ENCODE assay signal across 20 cellular contexts in the genomic region with DNA sequence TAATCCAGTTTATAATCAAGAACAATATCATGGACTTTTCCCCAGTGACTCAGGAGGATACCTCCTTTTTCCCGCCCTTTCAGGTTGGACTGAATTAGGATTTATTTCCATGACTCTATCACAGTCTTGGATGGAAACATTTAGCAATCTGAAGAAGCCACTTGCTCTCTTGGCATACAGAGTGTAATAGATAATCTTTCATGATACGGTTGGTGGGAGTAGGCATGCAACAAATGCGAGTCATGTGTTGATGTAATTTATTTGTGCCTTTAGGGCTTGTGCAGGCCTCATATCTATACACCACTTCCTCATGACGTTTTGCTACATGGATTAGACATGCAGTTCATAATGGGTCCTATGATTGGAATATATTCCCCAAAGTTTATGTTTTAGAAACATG. TPM values are rescaled to one million over a fixed set of nuclear protein-coding genes. Genes with fewer than 3 reads are reported as not detected.
A peak's percentile ranks its signal among the peaks of the same experiment; 100 is the strongest.
DNase-seq lines count a peak whose midpoint lies in the region; ATAC-seq and TF ChIP-seq lines count a peak whose summit lies in the region.
"Had no signal": no experiment of that assay in that cellular context is flagged by ENCODE, and none has a peak within 500 bp of the region (broad histone marks: within the 10 kb centered on the region; RNA-seq: fewer than 3 reads in every experiment).

No MANE protein-coding gene starts in this region.

- H3K4me3 Mint-ChIP-seq in stimulated activated naive CD8-positive, alpha-beta T cell treated with anti-CD3 and anti-CD28 coated beads, Interleukin-15, amount 100 ng/mL, for 72 hours, result no peak overlapping the region
- H3K4me3 Mint-ChIP-seq in stimulated activated naive CD8-positive, alpha-beta T cell treated with anti-CD3 and anti-CD28 coated beads, Interleukin-15, Interleukin-2, amounts not matched to agents 100 ng/mL and 50 ng/mL, for 24 hours, result peak overlapping the region; percentile 15
- H3K4me3 Mint-ChIP-seq: activated CD4-positive, alpha-beta memory T cell treated with anti-CD3 and anti-CD28 coated beads, Interleukin-2, amount 10 ng/mL, durations not matched to agents 7 days and 5 days had no signal

- no peaks in the 10 kb centered on the region for H3K9me3 ChIP-seq in RWPE2 (ENCODE audit: severe bottlenecking)
- H3K9me3 ChIP-seq: BE2C had no signal

- H3K4me1 ChIP-seq in RWPE2 (ENCODE audit: insufficient read depth, poor library complexity, severe bottlenecking), result peaks cover 11% of the 10 kb centered on the region

- H3K27me3 Mint-ChIP-seq in stimulated activated naive CD8-positive, alpha-beta T cell treated with anti-CD3 and anti-CD28 coated beads, Interleukin-15, amount 100 ng/mL, for 72 hours, result no peaks in the 10 kb centered on the region
- peaks cover 22% of the 10 kb centered on the region for H3K27me3 Mint-ChIP-seq in stimulated activated naive CD8-positive, alpha-beta T cell treated with anti-CD3 and anti-CD28 coated beads, Interleukin-15, Interleukin-2, amounts not matched to agents 100 ng/mL and 50 ng/mL, for 24 hours
- H3K27me3 Mint-ChIP-seq: progenitor cell of endocrine pancreas had no signal

- H3K36me3 ChIP-seq in RWPE2 (ENCODE audit: low read depth), result no peaks in the 10 kb centered on the region
- H3K36me3 ChIP-seq: BE2C, heart left ventricle had no signal

- intact Hi-C loops in cardiac septum (cut with DNase I), result no loop called here

- H3K4me3 ChIP-seq in RWPE2 (ENCODE audit: severe bottlenecking), result no peak overlapping the region
- no peak overlapping the region for H3K4me3 ChIP-seq in epithelial cell of proximal tubule (ENCODE audit: low read depth, low read length)
- H3K4me3 ChIP-seq: heart left ventricle had no signal

- no peak for DNase-seq in stimulated activated naive CD8-positive, alpha-beta T cell treated with anti-CD3 and anti-CD28 coated beads, Interleukin-15, Interleukin-2, amounts not matched to agents 100 U/mL and 50 U/mL, for 24 hours
- no peak for DNase-seq in stimulated activated naive CD8-positive, alpha-beta T cell treated with anti-CD3 and anti-CD28 coated beads, Interleukin-15, amount 100 ng/mL, for 72 hours
- DNase-seq in RWPE2 (ENCODE audit: low spot score) (no peak), epithelial cell of proximal tubule (ENCODE audit: low read depth) (peak; percentile 53), A172 (ENCODE audit: low spot score) (no peak), dedifferentiated amniotic fluid mesenchymal stem cell (ENCODE audit: extremely low spot score) (no peak), cardiac septum (ENCODE audit: low spot score) (no peak)
- DNase-seq: activated CD4-positive, alpha-beta memory T cell treated with anti-CD3 and anti-CD28 coated beads, Interleukin-2, amount 10 ng/mL, durations not matched to agents 7 days and 5 days; BE2C; central memory CD4-positive, alpha-beta T cell; H7; heart left ventricle; NCI-H2081; NCI-H748 treated with DMSO at 0.1 percent for 48 hours; SHP77 treated with DMSO at 0.1 percent for 48 hours; stimulated activated CD4-positive, alpha-beta T cell treated with anti-CD3 and anti-CD28 coated beads, Interleukin-12 subunit alpha, Interleukin-12 subunit beta, amount 100 ng/mL, for 4 hours; substantia nigra; T1000 had no signal

- H3K9me3 Mint-ChIP-seq in stimulated activated naive CD8-positive, alpha-beta T cell treated with anti-CD3 and anti-CD28 coated beads, Interleukin-15, amount 100 ng/mL, for 72 hours, result peaks cover 7 to 26% of the 10 kb centered on the region in 2 donors
- peaks cover 21% of the 10 kb centered on the region for H3K9me3 Mint-ChIP-seq in stimulated activated naive CD8-positive, alpha-beta T cell treated with anti-CD3 and anti-CD28 coated beads, Interleukin-15, Interleukin-2, amounts not matched to agents 100 ng/mL and 50 ng/mL, for 24 hours

- peaks cover 23% of the 10 kb centered on the region for H3K36me3 Mint-ChIP-seq in stimulated activated naive CD8-positive, alpha-beta T cell treated with anti-CD3 and anti-CD28 coated beads, Interleukin-15, Interleukin-2, amounts not matched to agents 100 ng/mL and 50 ng/mL, for 24 hours (ENCODE audit: low read depth)

- no peak overlapping the region for H3K27ac ChIP-seq in RWPE2 (ENCODE audit: poor library complexity, severe bottlenecking)
- H3K27ac ChIP-seq: heart left ventricle had no signal

- H3K4me1 Mint-ChIP-seq in stimulated activated naive CD8-positive, alpha-beta T cell treated with anti-CD3 and anti-CD28 coated beads, Interleukin-15, amount 100 ng/mL, for 72 hours, result peaks cover 21% of the 10 kb centered on the region
- H3K4me1 Mint-ChIP-seq in stimulated activated naive CD8-positive, alpha-beta T cell treated with anti-CD3 and anti-CD28 coated beads, Interleukin-15, Interleukin-2, amounts not matched to agents 100 ng/mL and 50 ng/mL, for 24 hours (ENCODE audit: low read depth), result peaks cover 50% of the 10 kb centered on the region

- TF ChIP-seq CTCF in RWPE2 (IDR thresholded peaks at IDR 0.05; ENCODE audit: poor library complexity, severe bottlenecking) (no peak), epithelial cell of proximal tubule (conservative IDR thresholded peaks at IDR 0.05; ENCODE audit: low read depth, low read length) (no peak)

- no peaks in the 10 kb centered on the region for H3K27me3 ChIP-seq in RWPE2 (ENCODE audit: insufficient read depth, poor library complexity, severe bottlenecking)
- H3K27me3 ChIP-seq: BE2C had no signal

- ATAC-seq in stimulated activated naive CD8-positive, alpha-beta T cell treated with anti-CD3 and anti-CD28 coated beads, Interleukin-15, Interleukin-2, amounts not matched to agents 100 U/mL and 50 U/mL, for 24 hours, result peak; percentile 74
- ATAC-seq in stimulated activated naive CD8-positive, alpha-beta T cell treated with anti-CD3 and anti-CD28 coated beads, Interleukin-15, amount 100 ng/mL, for 72 hours, result no peak
- peak; percentile 34; the same call in 1 of the 3 replicates for ATAC-seq in RWPE2 (ENCODE audit: low read depth)
- ATAC-seq: heart left ventricle had no signal

- no peak overlapping the region for H3K27ac Mint-ChIP-seq in stimulated activated naive CD8-positive, alpha-beta T cell treated with anti-CD3 and anti-CD28 coated beads, Interleukin-15, amount 100 ng/mL, for 72 hours
- H3K27ac Mint-ChIP-seq in stimulated activated naive CD8-positive, alpha-beta T cell treated with anti-CD3 and anti-CD28 coated beads, Interleukin-15, Interleukin-2, amounts not matched to agents 100 ng/mL and 50 ng/mL, for 24 hours, result peak overlapping the region; percentile 93
- H3K27ac Mint-ChIP-seq: activated CD4-positive, alpha-beta memory T cell treated with anti-CD3 and anti-CD28 coated beads, Interleukin-2, amount 10 ng/mL, durations not matched to agents 7 days and 5 days; progenitor cell of endocrine pancreas had no signal

RNA-seq across cellular contexts. Expression of a gene that starts 54.2 kb away (rescaled TPM):
- total RNA-seq in epithelial cell of proximal tubule (5.0 and 7.5 TPM in 2 replicates), cardiac septum (1.5 TPM)
- total RNA-seq in A172 (2014; rRNA removed; shearing (Covaris generic)), result not detected in 2 replicates
